In genomic region chr4:112223956-112224355, GRCh38 we compare ENCODE assay signal across 24 cellular contexts. TPM values are rescaled to one million over a fixed set of nuclear protein-coding genes. Genes with fewer than 3 reads are reported as not detected.
DNase-seq lines count a peak whose midpoint lies in the region; ATAC-seq, FAIRE-seq and TF ChIP-seq lines count a peak whose summit lies in the region.
"Had no signal": no experiment of that assay in that cellular context is flagged by ENCODE, and none has a peak within 500 bp of the region (broad histone marks: within the 10 kb centered on the region; RNA-seq: fewer than 3 reads in every experiment).

No MANE protein-coding gene starts in this region.

- H3K4me3 ChIP-seq in HepG2 (replicated peaks in 1 of 3; ENCODE audit: insufficient read depth in 1 of 3, low read depth in 2 of 3, low read length in 3 of 3) (no peak overlapping the region), right lobe of liver (no peak overlapping the region), colonic mucosa (no peak overlapping the region), small intestine (ENCODE audit: low read depth in 1 of 2, low read length in 2 of 2) (no peak overlapping the region)
- H3K4me3 ChIP-seq: A549; BLaER1 treated with 17β-estradiol and CSF1 and Interleukin-3, amounts not matched to agents 10 nM and 100 nM; GM23248 had no signal

- no peak for TF ChIP-seq CTCF in HepG2 (CRISPR knock-in tag; IDR thresholded peaks at IDR 0.05)
- TF ChIP-seq CTCF in right lobe of liver (IDR thresholded peaks at IDR 0.05) = no peak
- TF ChIP-seq CTCF in colonic mucosa (IDR thresholded peaks at IDR 0.05) = no peak

- BruUV-seq in HepG2 (replicated peaks; lab: Mats Ljungman, UMichigan) = no TSS peak

- DNase-seq in HepG2 (ENCODE audit: low spot score) = no peak
- no peak for DNase-seq in right lobe of liver
- DNase-seq in colonic mucosa = no peak
- peak; percentile 56 for DNase-seq in small intestine
- DNase-seq in activated naive CD4-positive, alpha-beta T cell treated with Interleukin-2 at 50 U/mL for 16 hours = no peak
- DNase-seq: 8988T; ACHN; AML-193; BE2C; Calu3; CD4-positive, alpha-beta memory T cell; COR-L47; DMS53; DMS79 treated with DMSO at 0.1 percent for 48 hours; GF-D8; GM23248; H7; HCEC 1CT had no signal

- H3K27me3 ChIP-seq in HepG2 (ENCODE audit: control insufficient read depth in 1 of 2, insufficient read depth in 2 of 2, low read length in 2 of 2) (no peaks in the 10 kb centered on the region), right lobe of liver (no peaks in the 10 kb centered on the region), colonic mucosa (no peaks in the 10 kb centered on the region), small intestine (ENCODE audit: control insufficient read depth in 2 of 2, insufficient read depth in 2 of 2, low read length in 2 of 2) (no peaks in the 10 kb centered on the region)
- H3K27me3 ChIP-seq: BLaER1 treated with 17β-estradiol and CSF1 and Interleukin-3, amounts not matched to agents 10 nM and 100 nM had no signal

- H3K4me1 ChIP-seq in HepG2 (ENCODE audit: insufficient read depth, low read length) (peaks cover 14% of the 10 kb centered on the region), right lobe of liver (no peaks in the 10 kb centered on the region), colonic mucosa (no peaks in the 10 kb centered on the region), small intestine (ENCODE audit: control insufficient read depth in 2 of 2, insufficient read depth in 1 of 2, low read depth in 1 of 2, low read length in 1 of 2) (no peaks in the 10 kb centered on the region)
- H3K4me1 ChIP-seq: A549; BE2C; BLaER1 treated with 17β-estradiol and CSF1 and Interleukin-3, amounts not matched to agents 10 nM and 100 nM had no signal

- FAIRE-seq in HepG2 (lab: Jason Lieb, UNC) (no peak), small intestine (lab: Jason Lieb, UNC) (no peak)
- FAIRE-seq: A549, GM12891, H1 had no signal

- TF ChIP-seq POLR2A in HepG2 (IDR thresholded peaks at IDR 0.05; ENCODE audit: insufficient read depth in 1 of 2, low read depth in 2 of 2, low read length in 2 of 2) = no peak
- no peak for TF ChIP-seq POLR2A in right lobe of liver (IDR thresholded peaks at IDR 0.05)

- no peak for TF ChIP-seq RAD21 in HepG2 (CRISPR knock-in tag; IDR thresholded peaks at IDR 0.05)

- H2AFZ ChIP-seq in HepG2 (ENCODE audit: low read length) = no peak overlapping the region
- H2AFZ ChIP-seq: GM23248 had no signal

- H3K27ac ChIP-seq in HepG2 (ENCODE audit: extremely low read length, insufficient read depth, low read length) (no peak overlapping the region), right lobe of liver (no peak overlapping the region), colonic mucosa (peak overlapping the region; percentile 13), small intestine (ENCODE audit: low read depth in 1 of 2, low read length in 1 of 2) (no peak overlapping the region)
- H3K27ac ChIP-seq: A549; BLaER1 treated with 17β-estradiol and CSF1 and Interleukin-3, amounts not matched to agents 10 nM and 100 nM; GM23248 had no signal

- intact Hi-C loops in HepG2 (cut with micrococcal nuclease; ENCODE audit: unreplicated experiment) = no loop called here
- intact Hi-C loops in right lobe of liver (cut with DNase I) = no loop called here
- intact Hi-C loops in colonic mucosa (cut with DNase I) = no loop called here

- H3K36me3 ChIP-seq in HepG2 (replicated peaks in 1 of 2; ENCODE audit: control insufficient read depth in 1 of 2, insufficient read depth in 2 of 2, low read length in 2 of 2) = no peaks in the 10 kb centered on the region
- H3K36me3 ChIP-seq in right lobe of liver = no peaks in the 10 kb centered on the region
- H3K36me3 ChIP-seq in colonic mucosa = no peaks in the 10 kb centered on the region
- no peaks in the 10 kb centered on the region for H3K36me3 ChIP-seq in small intestine (ENCODE audit: control insufficient read depth in 2 of 2, insufficient read depth in 2 of 2, low read length in 2 of 2)
- H3K36me3 ChIP-seq: BE2C; BLaER1 treated with 17β-estradiol and CSF1 and Interleukin-3, amounts not matched to agents 10 nM and 100 nM had no signal

- TF ChIP-seq EP300 in HepG2 (IDR thresholded peaks at IDR 0.05; ENCODE audit: low read depth in 2 of 2, low read length in 2 of 2) (no peak), HepG2 (CRISPR knock-in tag; IDR thresholded peaks at IDR 0.05; ENCODE audit: borderline replicate concordance) (no peak)

- H3K9me3 ChIP-seq in HepG2 (ENCODE audit: low read length) (no peaks in the 10 kb centered on the region), right lobe of liver (no peaks in the 10 kb centered on the region), colonic mucosa (no peaks in the 10 kb centered on the region), small intestine (ENCODE audit: control insufficient read depth, low read depth) (no peaks in the 10 kb centered on the region)
- H3K9me3 ChIP-seq: A549 had no signal

- H3K4me2 ChIP-seq in HepG2 (ENCODE audit: low read depth, low read length) = peak overlapping the region; percentile 27; the same call in 1 of the 2 replicates
- H3K4me2 ChIP-seq: A549; BLaER1 treated with 17β-estradiol and CSF1 and Interleukin-3, amounts not matched to agents 10 nM and 100 nM had no signal

- H3K9ac ChIP-seq in HepG2 (ENCODE audit: insufficient read depth, low read depth, low read length) (no peak overlapping the region), colonic mucosa (ENCODE audit: low read depth in 2 of 2, low read length in 2 of 2) (no peak overlapping the region)
- H3K9ac ChIP-seq: BLaER1 treated with 17β-estradiol and CSF1 and Interleukin-3, amounts not matched to agents 10 nM and 100 nM; GM23248 had no signal

- CTCF ChIA-PET in HepG2 (lab: Yijun Ruan, JAX; ENCODE audit: low intra/inter-chr PET ratio, low total read pairs) = no interaction called here

- in situ Hi-C loops in HepG2 (cut with HindIII; ENCODE audit: extremely low pct_ligation_motif_present, low pct_unique_long_range_greater_than_20kb) = no loop called here

- ATAC-seq in HepG2 (no peak), right lobe of liver (no peak), HG03139 (IDR thresholded peaks at IDR 0.05; ENCODE audit: unreplicated experiment) (no peak), GM21825 (IDR thresholded peaks at IDR 0.05; ENCODE audit: unreplicated experiment) (no peak)
- ATAC-seq: A549 had no signal

- 63% methylated on average over 5 of the region's 5 CpGs for WGBS in HepG2 (ENCODE audit: low lambda C conversion rate)
- WGBS in right lobe of liver (ENCODE audit: insufficient coverage, low coverage, low lambda C conversion rate, missing lambda C conversion rate) = 84% methylated on average over 5 of the region's 5 CpGs
- WGBS in small intestine, 3 donors = 26 to 66% (median 30%) methylated on average over 5 of the region's 5 CpGs

- POLR2A ChIA-PET in HepG2 (lab: Yijun Ruan, JAX) = no interaction called here

- no peaks in the 10 kb centered on the region for H4K20me1 ChIP-seq in HepG2 (ENCODE audit: insufficient read depth, low read length)
- H4K20me1 ChIP-seq: BLaER1 treated with 17β-estradiol and CSF1 and Interleukin-3, amounts not matched to agents 10 nM and 100 nM had no signal

- H3K79me2 ChIP-seq in HepG2 (ENCODE audit: insufficient read depth, low read length) = no peaks in the 10 kb centered on the region

TF ChIP-seq in HepG2, 621 proteins besides CTCF, POLR2A, EP300 and RAD21:
- TF ChIP-seq ZNF776 (CRISPR knock-in tag; IDR thresholded peaks at IDR 0.05) (no peak), ZNF546 (CRISPR knock-in tag; conservative IDR thresholded peaks at IDR 0.05) (no peak), AGO2 (optimal IDR thresholded peaks at IDR 0.05; ENCODE audit: low read depth, low read length) (no peak)

RNA-seq across cellular contexts. Expression of gene AP1AR, which starts 7.6 kb away (rescaled TPM):
- total RNA-seq in HepG2 (2016; rRNA removed; fragmentation: Illumina TruSeq; extraction: Trizol) (39.9 and 43.5 TPM in 2 replicates), right lobe of liver (10 to 100 TPM in 4 of 6 experiments, 1 to 10 TPM in 2; 9.2 to 13.8 (median 11.1) TPM), colonic mucosa (10 to 100 TPM; 27.9 to 42.4 TPM)
- 9.9 and 12.4 TPM in 2 replicates for total RNA-seq in HepG2 (2016; cell fraction: cytosol; rRNA removed; fragmentation: Illumina TruSeq; extraction: Trizol; ENCODE audit: low read depth)
- 37.3 and 48.0 TPM in 2 replicates for total RNA-seq in HepG2 (2016; cell fraction: insoluble cytoplasmic fraction; rRNA removed; fragmentation: Illumina TruSeq; extraction: Trizol)
- total RNA-seq in HepG2 (2016; cell fraction: membrane; rRNA removed; fragmentation: Illumina TruSeq; extraction: Trizol) = 32.1 and 34.9 TPM in 2 replicates
- 36.3 and 37.1 TPM in 2 replicates for total RNA-seq in HepG2 (2016; cell fraction: nucleus; rRNA removed; fragmentation: Illumina TruSeq; extraction: Trizol)
- polyA plus RNA-seq in HepG2 (2011; rRNA removed) (18.7 and 24.9 TPM in 2 replicates), small intestine (10 to 100 TPM; 16.8 to 26.7 (median 25.9) TPM)
- 9.4 and 12.4 TPM in 2 replicates for polyA plus RNA-seq in HepG2 (2011; cell fraction: cytosol; rRNA removed)
- 16.5 and 18.1 TPM in 2 replicates for polyA plus RNA-seq in HepG2 (2011; cell fraction: nucleus; rRNA removed)
- polyA plus RNA-seq in HepG2 (2012) = 34.5 and 45.9 TPM in 2 replicates
- 5.6 and 9.0 TPM in 2 replicates for polyA plus RNA-seq in HepG2 (2016; cell fraction: cytosol; fragmentation: Illumina TruSeq; extraction: Trizol; ENCODE audit: low read depth)
- polyA plus RNA-seq in HepG2 (2016; cell fraction: insoluble cytoplasmic fraction; fragmentation: Illumina TruSeq; extraction: Trizol; ENCODE audit: low read depth) = 42.9 and 47.4 TPM in 2 replicates
- polyA plus RNA-seq in HepG2 (2016; cell fraction: membrane; fragmentation: Illumina TruSeq; extraction: Trizol; ENCODE audit: low read depth) = 18.8 and 22.4 TPM in 2 replicates
- 47.3 and 50.7 TPM in 2 replicates for polyA plus RNA-seq in HepG2 (2016; cell fraction: nucleus; fragmentation: Illumina TruSeq; extraction: Trizol; ENCODE audit: insufficient read depth, low read depth)
- polyA minus RNA-seq in HepG2 (2011; rRNA and poly(A)+ RNA removed; ENCODE audit: low replicate concordance) = 2.5 and 22.2 TPM in 2 replicates
- 30.6 and 31.0 TPM in 2 replicates for polyA minus RNA-seq in HepG2 (2011; cell fraction: cytosol; rRNA and poly(A)+ RNA removed)
- polyA minus RNA-seq in HepG2 (2011; cell fraction: nucleus; rRNA and poly(A)+ RNA removed) = 47.1 and 50.7 TPM in 2 replicates
